ENCODE assay signal across 23 cellular contexts in the genomic region with DNA sequence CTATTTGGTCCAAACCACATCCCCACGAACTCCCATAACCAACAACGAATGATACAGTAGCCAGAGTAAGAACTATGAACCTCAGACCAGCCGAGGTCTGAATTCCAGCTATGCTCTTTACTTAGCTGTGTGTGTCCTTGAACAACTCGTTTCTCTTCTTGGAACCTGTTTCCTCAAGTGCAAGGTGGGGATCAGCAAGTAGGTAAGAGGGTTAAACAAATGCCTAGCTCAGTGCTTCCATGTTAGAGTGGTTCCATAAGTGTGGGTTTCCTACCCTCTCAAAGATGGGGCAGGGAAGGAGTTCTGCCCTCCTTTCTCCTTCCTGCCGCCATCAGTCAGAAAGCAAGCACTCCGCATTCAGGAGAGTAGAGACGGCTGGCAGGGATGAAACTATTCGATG.
A peak's percentile ranks its signal among the peaks of the same experiment; 100 is the strongest.
DNase-seq lines count a peak whose midpoint lies in the region; ATAC-seq and TF ChIP-seq lines count a peak whose summit lies in the region.
"Had no signal": no experiment of that assay in that cellular context is flagged by ENCODE, and none has a peak within 500 bp of the region (broad histone marks: within the 10 kb centered on the region; RNA-seq: fewer than 3 reads in every experiment).

No MANE protein-coding gene starts in this region.

- H3F3A ChIP-seq in neural cell (ENCODE audit: insufficient read depth, low read length, poor library complexity, severe bottlenecking) = no peaks in the 10 kb centered on the region

- no peak overlapping the region for H3K56ac ChIP-seq in H9 (ENCODE audit: insufficient read length, low read depth, low read length)

- no peak overlapping the region for H2AK5ac ChIP-seq in H9 (ENCODE audit: insufficient read length, low read length)

- H3K4ac ChIP-seq in H9 (ENCODE audit: low read depth, low read length) = no peak overlapping the region

- H3K79me2 ChIP-seq in H9 (ENCODE audit: insufficient read depth, low read length) = no peaks in the 10 kb centered on the region
- no peaks in the 10 kb centered on the region for H3K79me2 ChIP-seq in neural cell (replicated peaks; ENCODE audit: insufficient read depth, low read length)

- H3K9me3 ChIP-seq in H9 (ENCODE audit: control insufficient read depth, low read depth, low read length) (no peaks in the 10 kb centered on the region), left lung (no peaks in the 10 kb centered on the region), neural cell (ENCODE audit: low read length) (no peaks in the 10 kb centered on the region), upper lobe of right lung (no peaks in the 10 kb centered on the region)
- H3K9me3 ChIP-seq: A549; BLaER1 treated with 17β-estradiol and CSF1 and Interleukin-3, amounts not matched to agents 10 nM and 100 nM had no signal

- no peaks in the 10 kb centered on the region for H3K4me1 ChIP-seq in H9 (ENCODE audit: insufficient read depth, low read length)
- no peaks in the 10 kb centered on the region for H3K4me1 ChIP-seq in left lung
- no peaks in the 10 kb centered on the region for H3K4me1 ChIP-seq in upper lobe of right lung
- H3K4me1 ChIP-seq: BE2C; BLaER1 treated with 17β-estradiol and CSF1 and Interleukin-3, amounts not matched to agents 10 nM and 100 nM had no signal

- intact Hi-C loops in left lung (cut with DNase I) (no loop called here), upper lobe of right lung (cut with DNase I) (no loop called here)

- no peaks in the 10 kb centered on the region for H3K36me3 ChIP-seq in left lung
- H3K36me3 ChIP-seq in neural cell (ENCODE audit: insufficient read depth, low read length) = no peaks in the 10 kb centered on the region
- H3K36me3 ChIP-seq in upper lobe of right lung = no peaks in the 10 kb centered on the region
- H3K36me3 ChIP-seq: BE2C had no signal

- no peak overlapping the region for H3K9ac ChIP-seq in H9 (ENCODE audit: extremely low read depth, insufficient read length, low read length)
- H3K9ac ChIP-seq in neural cell (ENCODE audit: low read length) = no peak overlapping the region
- H3K9ac ChIP-seq: BLaER1 treated with 17β-estradiol and CSF1 and Interleukin-3, amounts not matched to agents 10 nM and 100 nM had no signal

- TF ChIP-seq CTCF in H9 (conservative IDR thresholded peaks at IDR 0.05) (no peak), left lung (IDR thresholded peaks at IDR 0.05) (no peak), neural cell (IDR thresholded peaks at IDR 0.05; ENCODE audit: poor library complexity, severe bottlenecking) (no peak), upper lobe of right lung (IDR thresholded peaks at IDR 0.05) (no peak)

- H4K91ac ChIP-seq in H9 (ENCODE audit: insufficient read length, low read depth, low read length) = no peak overlapping the region

- H3K27me3 ChIP-seq in H9 (ENCODE audit: insufficient read depth, low read length) (no peaks in the 10 kb centered on the region), left lung (no peaks in the 10 kb centered on the region), neural cell (ENCODE audit: insufficient read depth, low read depth, low read length) (no peaks in the 10 kb centered on the region), upper lobe of right lung (no peaks in the 10 kb centered on the region)
- H3K27me3 ChIP-seq: BE2C; BLaER1 treated with 17β-estradiol and CSF1 and Interleukin-3, amounts not matched to agents 10 nM and 100 nM had no signal

- no peak overlapping the region for H3K4me3 Mint-ChIP-seq in H9
- no peak overlapping the region for H3K4me3 Mint-ChIP-seq in activated T-helper 17 cell treated with anti-CD3 and anti-CD28 coated beads, Interleukin-2, amount 50 U/mL, for 72 hours
- H3K4me3 Mint-ChIP-seq: CD14-positive monocyte; CD4-positive, alpha-beta T cell; CD8-positive, alpha-beta memory T cell had no signal

- no peaks in the 10 kb centered on the region for H3K4me1 Mint-ChIP-seq in H9
- H3K4me1 Mint-ChIP-seq in activated T-helper 17 cell treated with anti-CD3 and anti-CD28 coated beads, Interleukin-2, amount 50 U/mL, for 72 hours = no peaks in the 10 kb centered on the region
- H3K4me1 Mint-ChIP-seq: CD14-positive monocyte; CD8-positive, alpha-beta memory T cell had no signal

- H3K9me3 Mint-ChIP-seq in H9 = no peaks in the 10 kb centered on the region
- H3K9me3 Mint-ChIP-seq in activated T-helper 17 cell treated with anti-CD3 and anti-CD28 coated beads, Interleukin-2, amount 50 U/mL, for 72 hours = no peaks in the 10 kb centered on the region
- H3K9me3 Mint-ChIP-seq: CD4-positive, alpha-beta T cell had no signal

- H4K5ac ChIP-seq in H9 (ENCODE audit: insufficient read length, low read depth, low read length) = no peak overlapping the region

- no peak overlapping the region for H3K18ac ChIP-seq in H9 (ENCODE audit: insufficient read length, low read depth, low read length)

- H3K27me3 Mint-ChIP-seq in H9 (ENCODE audit: low read depth) = peaks cover 1% of the 10 kb centered on the region
- no peaks in the 10 kb centered on the region for H3K27me3 Mint-ChIP-seq in activated T-helper 17 cell treated with anti-CD3 and anti-CD28 coated beads, Interleukin-2, amount 50 U/mL, for 72 hours
- H3K27me3 Mint-ChIP-seq: CD4-positive, alpha-beta T cell; CD8-positive, alpha-beta memory T cell had no signal

- H3K79me1 ChIP-seq in H9 (ENCODE audit: insufficient read depth, low read depth, low read length, poor library complexity, severe bottlenecking) = no peaks in the 10 kb centered on the region

- no peak overlapping the region for H2BK20ac ChIP-seq in H9 (ENCODE audit: low read depth, low read length, poor library complexity, severe bottlenecking)

- ATAC-seq in left lung (peak; percentile 72), upper lobe of right lung (peak; percentile 64), HG03025 (IDR thresholded peaks at IDR 0.05; ENCODE audit: low FRiP score, unreplicated experiment) (no peak)
- ATAC-seq in activated T-helper 17 cell treated with anti-CD3 and anti-CD28 coated beads, Interleukin-2, amount 50 U/mL, for 72 hours (replicated peaks) = no peak
- ATAC-seq: A549, GM12878 had no signal

- DNase-seq in H9 = no peak
- no peak for DNase-seq in left lung
- no peak for DNase-seq in upper lobe of right lung
- no peak for DNase-seq in nucleus accumbens (lab: John Stamatoyannopoulos, UW)
- DNase-seq: 8988T; ACHN; AML-193; BE2C; CD4-positive, alpha-beta T cell; CD8-positive, alpha-beta memory T cell; DMS 273 treated with DMSO at 0.1 percent for 48 hours; DMS79; EL; GDM1; GOT3; HCEC 1CT had no signal

- TF ChIP-seq EP300 in neural cell (conservative IDR thresholded peaks at IDR 0.05; ENCODE audit: poor library complexity, severe bottlenecking) = no peak

- H2BK120ac ChIP-seq in H9 (ENCODE audit: low read depth, low read length, poor library complexity, severe bottlenecking) = no peak overlapping the region

- no peak for TF ChIP-seq RAD21 in neural cell (conservative IDR thresholded peaks at IDR 0.05)

- H2BK12ac ChIP-seq in H9 (ENCODE audit: insufficient read length, low read depth, low read length) = no peak overlapping the region

- H3T11ph ChIP-seq in H9 (ENCODE audit: low read length) = no peak overlapping the region

- no CpG with 5 or more reads among the region's 8 CpGs for WGBS in H9 (ENCODE audit: extremely low coverage, insufficient read length, low lambda C conversion rate)

- no peak overlapping the region for H3K27ac Mint-ChIP-seq in H9
- H3K27ac Mint-ChIP-seq in activated T-helper 17 cell treated with anti-CD3 and anti-CD28 coated beads, Interleukin-2, amount 50 U/mL, for 72 hours = no peak overlapping the region
- H3K27ac Mint-ChIP-seq: CD14-positive monocyte; CD4-positive, alpha-beta T cell; CD8-positive, alpha-beta memory T cell had no signal

- H2BK5ac ChIP-seq in H9 (ENCODE audit: insufficient read length, low read length) = peak overlapping the region; percentile 35

- no peak overlapping the region for H3K27ac ChIP-seq in H9 (ENCODE audit: insufficient read length, low read depth, low read length)
- no peak overlapping the region for H3K27ac ChIP-seq in left lung
- H3K27ac ChIP-seq in neural cell (ENCODE audit: low read length) = peak overlapping the region; percentile 8
- no peak overlapping the region for H3K27ac ChIP-seq in upper lobe of right lung
- H3K27ac ChIP-seq: A549; BLaER1 treated with 17β-estradiol and CSF1 and Interleukin-3, amounts not matched to agents 10 nM and 100 nM had no signal

- no peaks in the 10 kb centered on the region for H3K9me2 ChIP-seq in neural cell (ENCODE audit: insufficient read depth, low read length)

- H4K20me1 ChIP-seq in H9 (ENCODE audit: control insufficient read depth, insufficient read depth, insufficient read length) (no peaks in the 10 kb centered on the region), neural cell (ENCODE audit: insufficient read depth) (no peaks in the 10 kb centered on the region)
- H4K20me1 ChIP-seq: BLaER1 treated with 17β-estradiol and CSF1 and Interleukin-3, amounts not matched to agents 10 nM and 100 nM had no signal

- no peak overlapping the region for H2BK15ac ChIP-seq in H9 (ENCODE audit: low read depth, low read length)

- H4K8ac ChIP-seq in H9 (replicated peaks; ENCODE audit: insufficient read length, low read depth, low read length) = no peak overlapping the region

- no peaks in the 10 kb centered on the region for H3K23me2 ChIP-seq in H9 (ENCODE audit: insufficient read length, low read depth, low read length, poor library complexity, severe bottlenecking)

- peaks cover 3 to 13% (median 9%) of the 10 kb centered on the region in 3 experiments; a peak in 5 of 7 replicates for H3K36me3 Mint-ChIP-seq in H9 (ENCODE audit: insufficient read depth in 1 of 3, low read depth in 3 of 3)
- H3K36me3 Mint-ChIP-seq in activated T-helper 17 cell treated with anti-CD3 and anti-CD28 coated beads, Interleukin-2, amount 50 U/mL, for 72 hours (ENCODE audit: low read depth) = no peaks in the 10 kb centered on the region
- H3K36me3 Mint-ChIP-seq: CD14-positive monocyte; CD8-positive, alpha-beta memory T cell had no signal

- no peak overlapping the region for H3K14ac ChIP-seq in H9 (ENCODE audit: insufficient read depth, low read length)

- no peak overlapping the region for H3K4me2 ChIP-seq in H9 (ENCODE audit: insufficient read depth, insufficient read length, low read length)
- no peak overlapping the region for H3K4me2 ChIP-seq in neural cell (ENCODE audit: low read length)
- H3K4me2 ChIP-seq: A549; BLaER1 treated with 17β-estradiol and CSF1 and Interleukin-3, amounts not matched to agents 10 nM and 100 nM had no signal

- H2AFZ ChIP-seq in H9 (ENCODE audit: low read length) = no peak overlapping the region
- H2AFZ ChIP-seq in neural cell (ENCODE audit: low read depth, low read length) = no peak overlapping the region

- H3K23ac ChIP-seq in H9 (ENCODE audit: insufficient read length, low read depth, low read length) = no peak overlapping the region

- no peak overlapping the region for H3K4me3 ChIP-seq in left lung
- no peak overlapping the region for H3K4me3 ChIP-seq in neural cell (ENCODE audit: low read length)
- no peak overlapping the region for H3K4me3 ChIP-seq in upper lobe of right lung
- H3K4me3 ChIP-seq: A549; BLaER1 treated with 17β-estradiol and CSF1 and Interleukin-3, amounts not matched to agents 10 nM and 100 nM; GM12878 had no signal

TF ChIP-seq in neural cell, 6 proteins besides CTCF, POLR2A, EP300 and RAD21:
- TF ChIP-seq SMC3 (conservative IDR thresholded peaks at IDR 0.05; ENCODE audit: poor library complexity) = no peak

Comparison
In these comparisons a context has a peak if more than half of its experiments do, and no peak if none do; other contexts are left out.
1. ATAC-seq: peak in left lung (single experiment) and upper lobe of right lung (single experiment); none in activated T-helper 17 cell treated with anti-CD3 and anti-CD28 coated beads, Interleukin-2, amount 50 U/mL, for 72 hours (single experiment) and HG03025 (single experiment).